31 cellular contexts compared by ENCODE assay signal in the genomic region with DNA sequence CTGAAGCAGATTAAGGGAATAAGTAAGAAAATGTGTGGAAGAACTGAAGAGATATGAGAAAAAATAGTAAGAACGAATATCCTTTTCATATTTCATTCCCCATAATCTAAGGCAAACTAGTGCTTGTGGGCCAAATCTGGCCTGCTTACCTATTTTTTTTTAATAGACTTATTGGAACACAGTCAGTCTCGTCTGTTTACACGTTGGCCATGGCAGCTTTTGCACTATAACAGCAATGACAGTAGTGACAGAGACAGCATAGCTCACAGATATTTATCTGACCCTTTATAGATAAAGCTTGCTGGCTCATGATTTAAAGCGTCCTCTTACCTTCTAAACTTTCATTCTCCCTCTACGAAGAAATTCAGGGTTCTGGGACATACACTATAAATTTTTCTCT.
"Had no signal": no experiment of that assay in that cellular context is flagged by ENCODE, and none has a peak within 500 bp of the region (broad histone marks: within the 10 kb centered on the region; RNA-seq: fewer than 3 reads in every experiment).

No MANE protein-coding gene starts in this region.

- ATAC-seq: activated naive CD4-positive, alpha-beta T cell treated with anti-CD3 and anti-CD28 coated beads, Interleukin-2, amount 50 U/mL, for 72 hours; activated naive CD8-positive, alpha-beta T cell treated with anti-CD3 and anti-CD28 coated beads, Interleukin-2, amount 50 U/mL, for 24 hours; activated T-cell treated with anti-CD3 and anti-CD28 coated beads, Interleukin-2, amount 50 U/mL, for 4 hours; activated T-cell treated with anti-CD3 and anti-CD28 coated beads, Interleukin-2, amount 50 U/mL, for 72 hours; activated T-helper 17 cell treated with anti-CD3 and anti-CD28 coated beads, Interleukin-2, amount 50 U/mL, for 72 hours; body of pancreas had no signal

- H3K9me3 ChIP-seq: adrenal gland, ascending aorta, body of pancreas, breast epithelium had no signal

- H3K36me3 ChIP-seq: adrenal gland, breast epithelium had no signal

- H3K4me3 ChIP-seq: adrenal gland, ascending aorta, body of pancreas, breast epithelium, cardiac muscle cell had no signal

- H3K27ac ChIP-seq: adrenal gland, ascending aorta, body of pancreas, brain microvascular endothelial cell, breast epithelium, cardiac muscle cell had no signal

- H3K4me1 ChIP-seq: adrenal gland, ascending aorta, body of pancreas, breast epithelium had no signal

- DNase-seq: activated effector memory CD4-positive, alpha-beta T cell treated with anti-CD3 and anti-CD28 coated beads, Interleukin-2, amount 50 U/mL, for 16 hours; activated effector memory CD4-positive, alpha-beta T cell treated with Interleukin-2 at 50 U/mL for 16 hours; activated gamma-delta T cell; activated gamma-delta T cell treated with Interleukin-2 at 50 U/mL for 16 hours; activated naive CD4-positive, alpha-beta T cell; activated naive CD4-positive, alpha-beta T cell treated with anti-CD3 and anti-CD28 coated beads for 36 hours; activated naive CD4-positive, alpha-beta T cell treated with anti-CD3 and anti-CD28 coated beads, Interleukin-2, amount 10 ng/mL, durations not matched to agents 7 days and 5 days; activated naive CD4-positive, alpha-beta T cell treated with anti-CD3 and anti-CD28 coated beads, Interleukin-2, amount 50 U/mL, for 16 hours; activated naive CD4-positive, alpha-beta T cell treated with Interleukin-2 at 50 U/mL for 16 hours; activated naive CD8-positive, alpha-beta T cell treated with anti-CD3 and anti-CD28 coated beads for 36 hours; activated naive CD8-positive, alpha-beta T cell treated with anti-CD3 and anti-CD28 coated beads, Interleukin-2, amount 10 ng/mL, durations not matched to agents 7 days and 5 days; activated naive CD8-positive, alpha-beta T cell treated with anti-CD3 and anti-CD28 coated beads, Interleukin-2, amount 50 U/mL, for 24 hours; activated T-cell treated with anti-CD3 and anti-CD28 coated beads, Interleukin-2, amount 50 U/mL, for 24 hours; activated T-cell treated with anti-CD3 and anti-CD28 coated beads, Interleukin-2, amount 50 U/mL, for 4 hours; activated T-cell treated with anti-CD3 and anti-CD28 coated beads, Interleukin-2, amount 50 U/mL, for 48 hours; activated T-cell treated with anti-CD3 and anti-CD28 coated beads, Interleukin-2, amount 50 U/mL, for 72 hours; adrenal gland; amniotic stem cell; amygdala; anterior cingulate cortex; aorta; body of pancreas; brain microvascular endothelial cell; caudate nucleus; central memory CD4-positive, alpha-beta T cell; cerebellar nuclear complex had no signal

- H3K27me3 ChIP-seq: adrenal gland, ascending aorta, body of pancreas, brain microvascular endothelial cell, breast epithelium, cardiac muscle cell had no signal
